Comparison of ENCODE assay signal across 8 cellular contexts in the genomic region with DNA sequence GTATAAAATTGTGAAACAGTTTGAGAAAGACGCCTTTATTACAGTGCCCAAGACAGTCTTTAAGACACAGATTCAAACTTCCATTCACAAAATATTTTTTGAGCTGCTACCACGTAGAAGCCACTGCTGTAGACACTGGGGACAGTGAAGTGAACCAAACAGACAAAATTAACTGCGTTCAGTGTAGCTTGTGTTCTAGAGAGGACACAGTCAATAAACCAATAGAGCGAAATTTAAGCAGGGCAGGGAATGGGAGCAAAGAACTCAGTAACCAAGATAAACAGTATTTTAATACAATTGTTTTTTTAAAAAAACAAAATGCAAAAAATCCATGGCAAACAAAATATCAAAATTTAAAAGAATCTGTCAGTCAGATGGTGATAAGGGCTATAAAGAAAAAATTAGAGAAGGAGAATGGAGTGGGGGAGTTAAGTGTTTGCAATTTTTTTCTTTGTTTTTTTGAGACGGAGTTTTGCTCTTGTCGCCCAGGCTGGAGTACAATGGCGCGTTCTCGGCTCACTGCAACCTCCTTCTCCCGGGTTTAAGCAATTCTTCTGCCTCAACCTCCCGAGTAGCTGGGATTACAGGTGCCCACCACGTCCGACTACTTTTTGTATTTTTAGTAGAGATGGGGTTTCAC. TPM values are rescaled to one million over a fixed set of nuclear protein-coding genes. Genes with fewer than 3 reads are reported as not detected.
DNase-seq lines count a peak whose midpoint lies in the region; ATAC-seq and TF ChIP-seq lines count a peak whose summit lies in the region.

No MANE protein-coding gene starts in this region.

- H3K9me3 Mint-ChIP-seq in HFFc6, result no peaks in the 10 kb centered on the region

- H3K36me3 ChIP-seq in RWPE2 (ENCODE audit: low read depth) (no peaks in the 10 kb centered on the region), gastroesophageal sphincter (no peaks in the 10 kb centered on the region), skeletal muscle satellite cell (ENCODE audit: insufficient read depth, low read length) (no peaks in the 10 kb centered on the region)

- H3K4me1 ChIP-seq in RWPE2 (ENCODE audit: insufficient read depth, poor library complexity, severe bottlenecking), result no peaks in the 10 kb centered on the region
- H3K4me1 ChIP-seq in gastroesophageal sphincter, result peaks cover 0 to 22% (median 12%) of the 10 kb centered on the region in 3 donors
- H3K4me1 ChIP-seq in skeletal muscle satellite cell (ENCODE audit: control insufficient read depth, insufficient read depth, low read length), result peaks cover 8% of the 10 kb centered on the region

- H3K27me3 Mint-ChIP-seq in HFFc6 (ENCODE audit: insufficient read depth), result peaks cover 8% of the 10 kb centered on the region

- no peak for TF ChIP-seq POLR2A in gastroesophageal sphincter (IDR thresholded peaks at IDR 0.05)

- H3K27ac ChIP-seq in RWPE2 (ENCODE audit: poor library complexity, severe bottlenecking) (no peak overlapping the region), gastroesophageal sphincter (peak overlapping the region in 3 of 4 donors; percentile 57 to 75 (median 74))

- peak overlapping the region; percentile 97 for H3K4me3 Mint-ChIP-seq in HFFc6

- WGBS in gastroesophageal sphincter (ENCODE audit: low coverage in 1 of 2), 2 donors, result 58% methylated on average over 12 to 13 of the region's 13 CpGs

- H3K9me3 ChIP-seq in RWPE2 (ENCODE audit: severe bottlenecking) (no peaks in the 10 kb centered on the region), gastroesophageal sphincter (no peaks in the 10 kb centered on the region), skeletal muscle satellite cell (replicated peaks; ENCODE audit: low read length) (no peaks in the 10 kb centered on the region)

- peak overlapping the region; percentile 69 for H3K9ac ChIP-seq in skeletal muscle satellite cell (ENCODE audit: low read depth, low read length)

- H3K27ac Mint-ChIP-seq in HFFc6, result peak overlapping the region; percentile 71

- peak overlapping the region; percentile 80 for H3K4me2 ChIP-seq in skeletal muscle satellite cell (ENCODE audit: low read length)

- no peaks in the 10 kb centered on the region for H3K36me3 Mint-ChIP-seq in HFFc6 (ENCODE audit: low read depth)

- no peak for TF ChIP-seq CTCF in GM12875 (IDR thresholded peaks at IDR 0.05; ENCODE audit: borderline replicate concordance, insufficient read depth, low read depth, low read length)
- no peak for TF ChIP-seq CTCF in HFFc6 (IDR thresholded peaks at IDR 0.05)
- TF ChIP-seq CTCF in RWPE2 (IDR thresholded peaks at IDR 0.05; ENCODE audit: poor library complexity, severe bottlenecking), result no peak
- TF ChIP-seq CTCF in gastroesophageal sphincter (IDR thresholded peaks at IDR 0.05), result peak in 1 of 4 experiments; percentile 11

- H3K4me3 ChIP-seq in GM12875 (ENCODE audit: low read depth, low read length) (peak overlapping the region; percentile 49), RWPE2 (ENCODE audit: severe bottlenecking) (peak overlapping the region; percentile 70), gastroesophageal sphincter (peak overlapping the region; percentile 26 to 82), skeletal muscle satellite cell (ENCODE audit: low read length) (peak overlapping the region; percentile 67)

- DNase-seq in HFFc6 (no peak), RWPE2 (ENCODE audit: low spot score) (no peak), SKM-1 (lab: John Stamatoyannopoulos, UW; ENCODE audit: unreplicated experiment) (no peak), NCI-H1694 treated with DMSO at 0.1 percent for 48 hours (lab: John Stamatoyannopoulos, UW) (no peak), germinal center (ENCODE audit: low spot score) (no peak)

- ATAC-seq in RWPE2 (ENCODE audit: low read depth) (peak; percentile 1; the same call in 1 of the 3 replicates), gastroesophageal sphincter (peak; percentile 39)

- TF ChIP-seq EP300 in gastroesophageal sphincter (IDR thresholded peaks at IDR 0.05), result no peak

- H3K4me1 Mint-ChIP-seq in HFFc6 (ENCODE audit: low read depth), result peaks cover 19% of the 10 kb centered on the region

- H3K27me3 ChIP-seq in RWPE2 (ENCODE audit: insufficient read depth, poor library complexity, severe bottlenecking) (no peaks in the 10 kb centered on the region), gastroesophageal sphincter (no peaks in the 10 kb centered on the region), skeletal muscle satellite cell (ENCODE audit: control insufficient read depth, insufficient read depth, low read length) (peaks cover 22% of the 10 kb centered on the region)

RNA-seq across cellular contexts. Expression of a gene that starts 0.7 kb away (rescaled TPM):
- 1 to 10 TPM; 3.3 to 4.2 (median 3.6) TPM for total RNA-seq in HFFc6 (2021; fragmentation: NEBNext Ultra II Directional; extraction: Animal tissue kit (Norgen Biotek cat#: 25700))
- total RNA-seq in gastroesophageal sphincter, result 1 to 10 TPM; 2.2 to 6.4 (median 5.6) TPM
- 4.8 and 6.3 TPM in 2 replicates for total RNA-seq in skeletal muscle satellite cell (2012; rRNA removed)

RNA-seq across cellular contexts. Expression of a gene that starts 36.1 kb away (rescaled TPM):
- total RNA-seq in HFFc6 (2021; fragmentation: NEBNext Ultra II Directional; extraction: Animal tissue kit (Norgen Biotek cat#: 25700)), result not detected
- total RNA-seq in gastroesophageal sphincter, result 1 to 10 TPM in 2 of 4 donors, under 1 TPM in 1, not detected in 1; 0.93 to 7.3 (median 1.0) TPM
- not detected in 2 replicates for total RNA-seq in skeletal muscle satellite cell (2012; rRNA removed)

RNA-seq across cellular contexts. Expression of a gene that starts 49.4 kb away (rescaled TPM):
- 10 to 100 TPM; 20.1 to 31.5 (median 28.2) TPM for total RNA-seq in HFFc6 (2021; fragmentation: NEBNext Ultra II Directional; extraction: Animal tissue kit (Norgen Biotek cat#: 25700))
- total RNA-seq in gastroesophageal sphincter, result 10 to 100 TPM; 11.2 to 38.6 (median 14.3) TPM
- total RNA-seq in skeletal muscle satellite cell (2012; rRNA removed), result 30.8 and 37.5 TPM in 2 replicates
